In the genomic region with DNA sequence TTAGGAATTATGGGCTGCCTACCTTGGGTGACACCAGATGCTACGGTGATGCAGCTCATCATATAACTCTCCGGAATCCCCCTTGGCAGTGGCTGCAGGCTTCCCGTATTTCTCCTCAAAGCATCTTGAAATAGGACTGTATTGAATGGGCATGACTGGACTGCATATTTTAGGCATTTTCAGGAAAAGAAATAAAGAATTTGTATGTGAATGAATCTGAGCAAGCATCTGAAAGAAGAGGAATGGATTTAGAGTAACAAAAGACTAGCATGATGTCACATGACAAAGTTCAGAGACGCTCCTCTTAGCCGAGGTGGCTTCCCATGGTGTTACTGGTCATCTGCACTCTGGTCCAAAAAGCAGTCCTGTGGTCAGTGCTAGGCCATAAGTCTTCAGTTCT, we compare ENCODE assay signal across 1 cellular context.
TF ChIP-seq lines count a peak whose summit lies in the region.

No MANE protein-coding gene starts in this region.

TF ChIP-seq in GM12878, 131 proteins besides CTCF, POLR2A, EP300 and RAD21 (continued from another document):
- TF ChIP-seq, protein P1, sequence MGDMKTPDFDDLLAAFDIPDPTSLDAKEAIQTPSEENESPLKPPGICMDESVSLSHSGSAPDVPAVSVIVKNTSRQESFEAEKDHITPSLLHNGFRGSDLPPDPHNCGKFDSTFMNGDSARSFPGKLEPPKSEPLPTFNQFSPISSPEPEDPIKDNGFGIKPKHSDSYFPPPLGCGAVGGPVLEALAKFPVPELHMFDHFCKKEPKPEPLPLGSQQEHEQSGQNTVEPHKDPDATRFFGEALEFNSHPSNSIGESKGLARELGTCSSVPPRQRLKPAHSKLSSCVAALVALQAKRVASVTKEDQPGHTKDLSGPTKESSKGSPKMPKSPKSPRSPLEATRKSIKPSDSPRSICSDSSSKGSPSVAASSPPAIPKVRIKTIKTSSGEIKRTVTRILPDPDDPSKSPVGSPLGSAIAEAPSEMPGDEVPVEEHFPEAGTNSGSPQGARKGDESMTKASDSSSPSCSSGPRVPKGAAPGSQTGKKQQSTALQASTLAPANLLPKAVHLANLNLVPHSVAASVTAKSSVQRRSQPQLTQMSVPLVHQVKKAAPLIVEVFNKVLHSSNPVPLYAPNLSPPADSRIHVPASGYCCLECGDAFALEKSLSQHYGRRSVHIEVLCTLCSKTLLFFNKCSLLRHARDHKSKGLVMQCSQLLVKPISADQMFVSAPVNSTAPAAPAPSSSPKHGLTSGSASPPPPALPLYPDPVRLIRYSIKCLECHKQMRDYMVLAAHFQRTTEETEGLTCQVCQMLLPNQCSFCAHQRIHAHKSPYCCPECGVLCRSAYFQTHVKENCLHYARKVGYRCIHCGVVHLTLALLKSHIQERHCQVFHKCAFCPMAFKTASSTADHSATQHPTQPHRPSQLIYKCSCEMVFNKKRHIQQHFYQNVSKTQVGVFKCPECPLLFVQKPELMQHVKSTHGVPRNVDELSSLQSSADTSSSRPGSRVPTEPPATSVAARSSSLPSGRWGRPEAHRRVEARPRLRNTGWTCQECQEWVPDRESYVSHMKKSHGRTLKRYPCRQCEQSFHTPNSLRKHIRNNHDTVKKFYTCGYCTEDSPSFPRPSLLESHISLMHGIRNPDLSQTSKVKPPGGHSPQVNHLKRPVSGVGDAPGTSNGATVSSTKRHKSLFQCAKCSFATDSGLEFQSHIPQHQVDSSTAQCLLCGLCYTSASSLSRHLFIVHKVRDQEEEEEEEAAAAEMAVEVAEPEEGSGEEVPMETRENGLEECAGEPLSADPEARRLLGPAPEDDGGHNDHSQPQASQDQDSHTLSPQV (IDR thresholded peaks at IDR 0.05): no peak
- no peak for TF ChIP-seq RELA (IDR thresholded peaks at IDR 0.05; ENCODE audit: borderline replicate concordance, partially characterized antibody)
- TF ChIP-seq, protein P2, sequence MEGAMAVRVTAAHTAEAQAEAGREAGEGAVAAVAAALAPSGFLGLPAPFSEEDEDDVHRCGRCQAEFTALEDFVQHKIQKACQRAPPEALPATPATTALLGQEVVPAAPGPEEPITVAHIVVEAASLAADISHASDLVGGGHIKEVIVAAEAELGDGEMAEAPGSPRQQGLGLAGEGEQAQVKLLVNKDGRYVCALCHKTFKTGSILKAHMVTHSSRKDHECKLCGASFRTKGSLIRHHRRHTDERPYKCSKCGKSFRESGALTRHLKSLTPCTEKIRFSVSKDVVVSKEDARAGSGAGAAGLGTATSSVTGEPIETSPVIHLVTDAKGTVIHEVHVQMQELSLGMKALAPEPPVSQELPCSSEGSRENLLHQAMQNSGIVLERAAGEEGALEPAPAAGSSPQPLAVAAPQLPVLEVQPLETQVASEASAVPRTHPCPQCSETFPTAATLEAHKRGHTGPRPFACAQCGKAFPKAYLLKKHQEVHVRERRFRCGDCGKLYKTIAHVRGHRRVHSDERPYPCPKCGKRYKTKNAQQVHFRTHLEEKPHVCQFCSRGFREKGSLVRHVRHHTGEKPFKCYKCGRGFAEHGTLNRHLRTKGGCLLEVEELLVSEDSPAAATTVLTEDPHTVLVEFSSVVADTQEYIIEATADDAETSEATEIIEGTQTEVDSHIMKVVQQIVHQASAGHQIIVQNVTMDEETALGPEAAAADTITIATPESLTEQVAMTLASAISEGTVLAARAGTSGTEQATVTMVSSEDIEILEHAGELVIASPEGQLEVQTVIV (IDR thresholded peaks at IDR 0.05; ENCODE audit: borderline replicate concordance, partially characterized antibody): no peak
- TF ChIP-seq MTA3 (IDR thresholded peaks at IDR 0.05; ENCODE audit: borderline replicate concordance, low read length): no peak
- no peak for TF ChIP-seq MEF2B (IDR thresholded peaks at IDR 0.05; ENCODE audit: partially characterized antibody, poor library complexity, severe bottlenecking)
- TF ChIP-seq, protein P3, sequence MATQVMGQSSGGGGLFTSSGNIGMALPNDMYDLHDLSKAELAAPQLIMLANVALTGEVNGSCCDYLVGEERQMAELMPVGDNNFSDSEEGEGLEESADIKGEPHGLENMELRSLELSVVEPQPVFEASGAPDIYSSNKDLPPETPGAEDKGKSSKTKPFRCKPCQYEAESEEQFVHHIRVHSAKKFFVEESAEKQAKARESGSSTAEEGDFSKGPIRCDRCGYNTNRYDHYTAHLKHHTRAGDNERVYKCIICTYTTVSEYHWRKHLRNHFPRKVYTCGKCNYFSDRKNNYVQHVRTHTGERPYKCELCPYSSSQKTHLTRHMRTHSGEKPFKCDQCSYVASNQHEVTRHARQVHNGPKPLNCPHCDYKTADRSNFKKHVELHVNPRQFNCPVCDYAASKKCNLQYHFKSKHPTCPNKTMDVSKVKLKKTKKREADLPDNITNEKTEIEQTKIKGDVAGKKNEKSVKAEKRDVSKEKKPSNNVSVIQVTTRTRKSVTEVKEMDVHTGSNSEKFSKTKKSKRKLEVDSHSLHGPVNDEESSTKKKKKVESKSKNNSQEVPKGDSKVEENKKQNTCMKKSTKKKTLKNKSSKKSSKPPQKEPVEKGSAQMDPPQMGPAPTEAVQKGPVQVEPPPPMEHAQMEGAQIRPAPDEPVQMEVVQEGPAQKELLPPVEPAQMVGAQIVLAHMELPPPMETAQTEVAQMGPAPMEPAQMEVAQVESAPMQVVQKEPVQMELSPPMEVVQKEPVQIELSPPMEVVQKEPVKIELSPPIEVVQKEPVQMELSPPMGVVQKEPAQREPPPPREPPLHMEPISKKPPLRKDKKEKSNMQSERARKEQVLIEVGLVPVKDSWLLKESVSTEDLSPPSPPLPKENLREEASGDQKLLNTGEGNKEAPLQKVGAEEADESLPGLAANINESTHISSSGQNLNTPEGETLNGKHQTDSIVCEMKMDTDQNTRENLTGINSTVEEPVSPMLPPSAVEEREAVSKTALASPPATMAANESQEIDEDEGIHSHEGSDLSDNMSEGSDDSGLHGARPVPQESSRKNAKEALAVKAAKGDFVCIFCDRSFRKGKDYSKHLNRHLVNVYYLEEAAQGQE (IDR thresholded peaks at IDR 0.05; ENCODE audit: low read depth, low read length): no peak
- no peak for TF ChIP-seq NBN (IDR thresholded peaks at IDR 0.05)
- TF ChIP-seq, protein P4, sequence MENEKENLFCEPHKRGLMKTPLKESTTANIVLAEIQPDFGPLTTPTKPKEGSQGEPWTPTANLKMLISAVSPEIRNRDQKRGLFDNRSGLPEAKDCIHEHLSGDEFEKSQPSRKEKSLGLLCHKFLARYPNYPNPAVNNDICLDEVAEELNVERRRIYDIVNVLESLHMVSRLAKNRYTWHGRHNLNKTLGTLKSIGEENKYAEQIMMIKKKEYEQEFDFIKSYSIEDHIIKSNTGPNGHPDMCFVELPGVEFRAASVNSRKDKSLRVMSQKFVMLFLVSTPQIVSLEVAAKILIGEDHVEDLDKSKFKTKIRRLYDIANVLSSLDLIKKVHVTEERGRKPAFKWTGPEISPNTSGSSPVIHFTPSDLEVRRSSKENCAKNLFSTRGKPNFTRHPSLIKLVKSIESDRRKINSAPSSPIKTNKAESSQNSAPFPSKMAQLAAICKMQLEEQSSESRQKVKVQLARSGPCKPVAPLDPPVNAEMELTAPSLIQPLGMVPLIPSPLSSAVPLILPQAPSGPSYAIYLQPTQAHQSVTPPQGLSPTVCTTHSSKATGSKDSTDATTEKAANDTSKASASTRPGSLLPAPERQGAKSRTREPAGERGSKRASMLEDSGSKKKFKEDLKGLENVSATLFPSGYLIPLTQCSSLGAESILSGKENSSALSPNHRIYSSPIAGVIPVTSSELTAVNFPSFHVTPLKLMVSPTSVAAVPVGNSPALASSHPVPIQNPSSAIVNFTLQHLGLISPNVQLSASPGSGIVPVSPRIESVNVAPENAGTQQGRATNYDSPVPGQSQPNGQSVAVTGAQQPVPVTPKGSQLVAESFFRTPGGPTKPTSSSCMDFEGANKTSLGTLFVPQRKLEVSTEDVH (IDR thresholded peaks at IDR 0.05; ENCODE audit: low read depth, partially characterized antibody): no peak
- no peak for TF ChIP-seq EED (IDR thresholded peaks at IDR 0.05; ENCODE audit: low read depth)
- no peak for TF ChIP-seq CHD1 (IDR thresholded peaks at IDR 0.05; ENCODE audit: low read depth, low read length)
